In genomic region chr18:57839942-57840381, GRCh38 we compare ENCODE assay signal across 14 cellular contexts. TPM values are rescaled to one million over a fixed set of nuclear protein-coding genes. Genes with fewer than 3 reads are reported as not detected.
A peak's percentile ranks its signal among the peaks of the same experiment; 100 is the strongest.
DNase-seq lines count a peak whose midpoint lies in the region; ATAC-seq and TF ChIP-seq lines count a peak whose summit lies in the region.
"Had no signal": no experiment of that assay in that cellular context is flagged by ENCODE, and none has a peak within 500 bp of the region (broad histone marks: within the 10 kb centered on the region; RNA-seq: fewer than 3 reads in every experiment).

No MANE protein-coding gene starts in this region.

- no peak for TF ChIP-seq CTCF in AG04450 (IDR thresholded peaks at IDR 0.05; ENCODE audit: low read depth, low read length)
- no peak for TF ChIP-seq CTCF in fibroblast of villous mesenchyme (IDR thresholded peaks at IDR 0.05; ENCODE audit: insufficient read depth, low read depth, low read length)
- TF ChIP-seq CTCF in endothelial cell (IDR thresholded peaks at IDR 0.05; ENCODE audit: unreplicated experiment): no peak

- no peak overlapping the region for H3K27ac Mint-ChIP-seq in endothelial cell (ENCODE audit: unreplicated experiment)
- H3K27ac Mint-ChIP-seq: activated naive CD8-positive, alpha-beta T cell; progenitor cell of endocrine pancreas had no signal

- H3K4me3 ChIP-seq in AG04450 (ENCODE audit: low read depth, low read length) (no peak overlapping the region), fibroblast of villous mesenchyme (ENCODE audit: low read depth, low read length) (no peak overlapping the region)

- peak overlapping the region; percentile 32 for H3K27ac ChIP-seq in AG04450 (ENCODE audit: low read depth, low read length)

- DNase-seq in AG04450 (ENCODE audit: low read depth, low spot score): peak; percentile 53
- DNase-seq in HPDE6-E6E7 (ENCODE audit: extremely low spot score): peak; percentile 66
- DNase-seq in amniotic epithelial cell (ENCODE audit: low read depth): peak; percentile 31
- peak; percentile 75 for DNase-seq in fibroblast of villous mesenchyme (ENCODE audit: low read depth)
- DNase-seq in OCI-M1 (lab: John Stamatoyannopoulos, UW): no peak
- DNase-seq in endothelial cell (ENCODE audit: low spot score): no peak
- DNase-seq: BE2C; NCI-H2171; stimulated activated CD4-positive, alpha-beta T cell treated with anti-CD3 and anti-CD28 coated beads, Interleukin-1b, Interleukin-23, amount 100 ng/mL, for 48 hours had no signal

- no peak overlapping the region for H3K4me3 Mint-ChIP-seq in endothelial cell (ENCODE audit: unreplicated experiment)
- H3K4me3 Mint-ChIP-seq: activated naive CD8-positive, alpha-beta T cell had no signal

- no peaks in the 10 kb centered on the region for H3K9me3 ChIP-seq in AG04450 (ENCODE audit: control insufficient read depth, insufficient read depth, low read length)
- H3K9me3 ChIP-seq: BE2C had no signal

- no peak for ATAC-seq in GM18868 (IDR thresholded peaks at IDR 0.05; ENCODE audit: unreplicated experiment)
- no peak for ATAC-seq in GM21390 (IDR thresholded peaks at IDR 0.05; ENCODE audit: unreplicated experiment)

- H3K9me3 Mint-ChIP-seq in endothelial cell (ENCODE audit: unreplicated experiment): no peaks in the 10 kb centered on the region

- H3K27me3 ChIP-seq in AG04450 (ENCODE audit: control insufficient read depth, insufficient read depth, low read length): no peaks in the 10 kb centered on the region
- H3K27me3 ChIP-seq: BE2C had no signal

- H3K4me1 Mint-ChIP-seq in endothelial cell (ENCODE audit: unreplicated experiment): peaks cover 5% of the 10 kb centered on the region

- peaks cover 2% of the 10 kb centered on the region for H3K27me3 Mint-ChIP-seq in endothelial cell (ENCODE audit: unreplicated experiment)

- POLR2A ChIA-PET in AG04450 (lab: Yijun Ruan, JAX): interaction anchor here (1.4 kb wide), 1 partner anchor 37 kb away, joined by 4 read pairs; the partner anchor contains the start of gene ATP8B1

- H3K36me3 Mint-ChIP-seq in endothelial cell (ENCODE audit: low read depth, unreplicated experiment): no peaks in the 10 kb centered on the region
- H3K36me3 Mint-ChIP-seq: activated naive CD8-positive, alpha-beta T cell had no signal

- CTCF ChIA-PET in AG04450 (lab: Charles Lee): interaction anchor here (0.6 kb wide), 2 partner anchors 92 to 1904 kb away, joined by 3 to 5 read pairs; no protein-coding TSS in a partner anchor

RNA-seq across cellular contexts. Expression of gene ATP8B1, which starts 36.8 kb away (rescaled TPM):
- 59.8 and 77.6 TPM in 2 replicates for polyA plus RNA-seq in AG04450 (2011; rRNA removed)
- 73.5 and 97.0 TPM in 2 replicates for polyA minus RNA-seq in AG04450 (2011; rRNA and poly(A)+ RNA removed)
- total RNA-seq in fibroblast of villous mesenchyme: 26.3 and 28.3 TPM in 2 replicates
- total RNA-seq in endothelial cell (ENCODE audit: unreplicated experiment): 66.7 TPM
- total RNA-seq: mononuclear cell had no signal

Comparison
In these comparisons a context has a peak if more than half of its experiments do, and no peak if none do; other contexts are left out.
1. DNase-seq: peak in AG04450 (single experiment), HPDE6-E6E7 (single experiment), amniotic epithelial cell (single experiment) and fibroblast of villous mesenchyme (single experiment); none in OCI-M1 (single experiment) and endothelial cell (single experiment).